1 cellular context compared by ENCODE assay signal in the genomic region with DNA sequence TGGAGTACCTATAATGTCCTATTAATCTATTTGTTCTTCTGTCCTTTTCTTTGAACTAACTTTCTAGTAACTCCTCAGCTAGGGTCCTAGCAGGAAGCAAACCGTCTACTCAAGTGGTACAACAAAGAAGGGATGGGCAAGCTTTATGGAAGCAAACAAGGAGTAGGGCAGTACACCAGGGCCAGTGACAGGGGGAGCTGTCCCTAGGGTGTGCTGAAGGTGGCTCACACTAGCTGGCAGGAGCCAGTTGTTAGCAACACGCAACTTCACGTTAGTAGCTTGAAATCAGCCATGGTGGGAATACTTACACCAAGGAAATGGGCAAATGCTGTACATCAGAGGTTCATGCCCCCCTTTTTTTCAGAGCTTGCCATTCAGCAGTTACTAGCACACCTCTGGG.
TF ChIP-seq lines count a peak whose summit lies in the region.

No MANE protein-coding gene starts in this region.

TF ChIP-seq in GM23338, 12 proteins besides CTCF, POLR2A, EP300 and RAD21 (continued from another document):
- TF ChIP-seq ZNF462 (CRISPR knock-in tag; IDR thresholded peaks at IDR 0.05): no peak
- no peak for TF ChIP-seq JUNB (IDR thresholded peaks at IDR 0.05; ENCODE audit: unreplicated experiment)
- TF ChIP-seq STAT1 (IDR thresholded peaks at IDR 0.05; ENCODE audit: unreplicated experiment): no peak
- TF ChIP-seq, protein P1, sequence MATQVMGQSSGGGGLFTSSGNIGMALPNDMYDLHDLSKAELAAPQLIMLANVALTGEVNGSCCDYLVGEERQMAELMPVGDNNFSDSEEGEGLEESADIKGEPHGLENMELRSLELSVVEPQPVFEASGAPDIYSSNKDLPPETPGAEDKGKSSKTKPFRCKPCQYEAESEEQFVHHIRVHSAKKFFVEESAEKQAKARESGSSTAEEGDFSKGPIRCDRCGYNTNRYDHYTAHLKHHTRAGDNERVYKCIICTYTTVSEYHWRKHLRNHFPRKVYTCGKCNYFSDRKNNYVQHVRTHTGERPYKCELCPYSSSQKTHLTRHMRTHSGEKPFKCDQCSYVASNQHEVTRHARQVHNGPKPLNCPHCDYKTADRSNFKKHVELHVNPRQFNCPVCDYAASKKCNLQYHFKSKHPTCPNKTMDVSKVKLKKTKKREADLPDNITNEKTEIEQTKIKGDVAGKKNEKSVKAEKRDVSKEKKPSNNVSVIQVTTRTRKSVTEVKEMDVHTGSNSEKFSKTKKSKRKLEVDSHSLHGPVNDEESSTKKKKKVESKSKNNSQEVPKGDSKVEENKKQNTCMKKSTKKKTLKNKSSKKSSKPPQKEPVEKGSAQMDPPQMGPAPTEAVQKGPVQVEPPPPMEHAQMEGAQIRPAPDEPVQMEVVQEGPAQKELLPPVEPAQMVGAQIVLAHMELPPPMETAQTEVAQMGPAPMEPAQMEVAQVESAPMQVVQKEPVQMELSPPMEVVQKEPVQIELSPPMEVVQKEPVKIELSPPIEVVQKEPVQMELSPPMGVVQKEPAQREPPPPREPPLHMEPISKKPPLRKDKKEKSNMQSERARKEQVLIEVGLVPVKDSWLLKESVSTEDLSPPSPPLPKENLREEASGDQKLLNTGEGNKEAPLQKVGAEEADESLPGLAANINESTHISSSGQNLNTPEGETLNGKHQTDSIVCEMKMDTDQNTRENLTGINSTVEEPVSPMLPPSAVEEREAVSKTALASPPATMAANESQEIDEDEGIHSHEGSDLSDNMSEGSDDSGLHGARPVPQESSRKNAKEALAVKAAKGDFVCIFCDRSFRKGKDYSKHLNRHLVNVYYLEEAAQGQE (IDR thresholded peaks at IDR 0.05; ENCODE audit: unreplicated experiment): no peak
- no peak for TF ChIP-seq ZNF331 (CRISPR knock-in tag; IDR thresholded peaks at IDR 0.05; ENCODE audit: low read depth)
- TF ChIP-seq ETS1 (IDR thresholded peaks at IDR 0.05): no peak
- no peak for TF ChIP-seq CREB1 (CRISPR knock-in tag; IDR thresholded peaks at IDR 0.05; ENCODE audit: low read depth)
- no peak for TF ChIP-seq POLR2AphosphoS5 (IDR thresholded peaks at IDR 0.05; ENCODE audit: low read depth)
- TF ChIP-seq ZNF114 (CRISPR knock-in tag; IDR thresholded peaks at IDR 0.05): no peak
